Comparison of ENCODE assay signal across 8 cellular contexts in genomic region chr9:109520475-109521132, GRCh38. TPM values are rescaled to one million over a fixed set of nuclear protein-coding genes. Genes with fewer than 3 reads are reported as not detected.
DNase-seq lines count a peak whose midpoint lies in the region; ATAC-seq and TF ChIP-seq lines count a peak whose summit lies in the region.

No MANE protein-coding gene starts in this region.

- peak; percentile 82 for TF ChIP-seq CTCF in GM20000 (IDR thresholded peaks at IDR 0.05; ENCODE audit: extremely low read depth, missing control alignments)

- peak; percentile 13 for DNase-seq in GDM1 (lab: John Stamatoyannopoulos, UW)
- DNase-seq in GM20000 (ENCODE audit: low spot score) = peak; percentile 79
- DNase-seq in HS-5 (ENCODE audit: low read depth) = peak; percentile 41
- DNase-seq in NCI-H82 (lab: John Stamatoyannopoulos, UW) = peak; percentile 89
- peak; percentile 57 for DNase-seq in amniotic stem cell (lab: John Stamatoyannopoulos, UW)
- DNase-seq in hepatic stellate cell (ENCODE audit: low spot score) = peak; percentile 60
- peak; percentile 66 for DNase-seq in sciatic nerve (ENCODE audit: low spot score)

- intact Hi-C loops in sciatic nerve (cut with DNase I) = no loop called here

- peak; percentile 78 for ATAC-seq in sciatic nerve
- no peak for ATAC-seq in HG03039 (IDR thresholded peaks at IDR 0.05; ENCODE audit: unreplicated experiment)

RNA-seq across cellular contexts. Expression of gene PTPN3, which starts 22.5 kb away (rescaled TPM):
- 1.0 TPM for total RNA-seq in sciatic nerve

Comparison
In these comparisons a context has a peak if more than half of its experiments do, and no peak if none do; other contexts are left out.
1. DNase-seq: peak in every context shown above with its lines; median percentile 89 in NCI-H82; 79 in GM20000; 66 in sciatic nerve; 60 in hepatic stellate cell; 57 in amniotic stem cell; 41 in HS-5; 13 in GDM1.